Comparison of ENCODE assay signal across 8 cellular contexts in genomic region chr22:29394931-29395581, GRCh38.
A peak's percentile ranks its signal among the peaks of the same experiment; 100 is the strongest.
DNase-seq lines count a peak whose midpoint lies in the region; ATAC-seq lines count a peak whose summit lies in the region.

No MANE protein-coding gene starts in this region.

- peak; percentile 63 for ATAC-seq in HG03175 (IDR thresholded peaks at IDR 0.05; ENCODE audit: unreplicated experiment)
- ATAC-seq in GM21737 (IDR thresholded peaks at IDR 0.05; ENCODE audit: unreplicated experiment), result no peak

- DNase-seq in D341Med (ENCODE audit: low spot score), result peak; percentile 86
- peak; percentile 70 for DNase-seq in NCI-H748 (lab: John Stamatoyannopoulos, UW; ENCODE audit: unreplicated experiment)
- peak; percentile 44 to 63 for DNase-seq in activated CD4-positive, alpha-beta T cell treated with anti-CD3 and anti-CD28 coated beads, Interleukin-2, amount 50 U/mL, for 24 hours (ENCODE audit: low read depth in 1 of 2, low spot score in 1 of 2)
- peak; percentile 46 for DNase-seq in effector CD8-positive, alpha-beta T cell (lab: John Stamatoyannopoulos, UW)
- DNase-seq in medulla oblongata (ENCODE audit: extremely low spot score), result peak; percentile 87
- DNase-seq in stimulated activated CD8-positive, alpha-beta memory T cell treated with anti-CD3 and anti-CD28 coated beads, Interleukin-15, amount 100 ng/mL, for 48 hours (ENCODE audit: low read depth in 2 of 2), result peak; percentile 25 to 29

Comparison
In these comparisons a context has a peak if more than half of its experiments do, and no peak if none do; other contexts are left out.
1. DNase-seq: peak in every context shown above with its lines; median percentile 87 in medulla oblongata; 86 in D341Med; 70 in NCI-H748; 54 in activated CD4-positive, alpha-beta T cell treated with anti-CD3 and anti-CD28 coated beads, Interleukin-2, amount 50 U/mL, for 24 hours; 46 in effector CD8-positive, alpha-beta T cell; 27 in stimulated activated CD8-positive, alpha-beta memory T cell treated with anti-CD3 and anti-CD28 coated beads, Interleukin-15, amount 100 ng/mL, for 48 hours.